In the genomic region with DNA sequence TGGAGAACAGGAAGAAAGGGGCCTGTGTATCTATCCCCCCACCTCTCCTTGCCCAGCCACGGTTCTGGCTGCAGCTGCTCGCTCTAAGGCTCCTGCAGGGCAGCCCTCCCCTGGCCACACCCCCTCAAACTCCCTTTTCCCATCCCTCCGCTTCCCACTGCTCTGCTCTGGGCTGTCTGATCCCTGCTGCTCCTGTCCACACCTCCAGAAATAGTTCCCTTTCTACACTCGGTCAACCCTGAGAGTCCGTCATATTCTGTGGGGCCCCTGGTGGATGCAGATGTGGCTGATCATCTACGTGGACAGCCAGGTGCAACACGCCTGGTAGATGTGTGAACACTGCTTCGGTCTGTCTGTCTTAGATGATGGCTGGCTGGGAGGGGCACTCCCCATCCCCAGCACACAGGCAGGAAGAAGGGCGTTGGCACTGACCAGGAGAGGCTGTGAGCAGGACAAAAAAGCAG, we compare ENCODE assay signal across 12 cellular contexts. TPM values are rescaled to one million over a fixed set of nuclear protein-coding genes. Genes with fewer than 3 reads are reported as not detected.
A peak's percentile ranks its signal among the peaks of the same experiment; 100 is the strongest.
DNase-seq lines count a peak whose midpoint lies in the region; ATAC-seq and TF ChIP-seq lines count a peak whose summit lies in the region.
"Had no signal": no experiment of that assay in that cellular context is flagged by ENCODE, and none has a peak within 500 bp of the region (broad histone marks: within the 10 kb centered on the region; RNA-seq: fewer than 3 reads in every experiment).

No MANE protein-coding gene starts in this region.

- H3K9me3 Mint-ChIP-seq in nephron = no peaks in the 10 kb centered on the region
- H3K9me3 Mint-ChIP-seq in CD4-positive, alpha-beta T cell = no peaks in the 10 kb centered on the region

- H3K27me3 ChIP-seq in heart left ventricle (peaks cover 0 to 9% (median 0%) of the 10 kb centered on the region in 9 donors), breast epithelium (no peaks in the 10 kb centered on the region)
- H3K27me3 ChIP-seq in CD4-positive, alpha-beta T cell (ENCODE audit: control insufficient read depth, insufficient read depth, low read length) = no peaks in the 10 kb centered on the region

- H3K27ac ChIP-seq in heart left ventricle (no peak overlapping the region), breast epithelium (peak overlapping the region; percentile 78 to 94)
- H3K27ac ChIP-seq in CD4-positive, alpha-beta T cell (ENCODE audit: low read depth, low read length) = no peak overlapping the region
- H3K27ac ChIP-seq: spleen had no signal

- peaks cover 37% of the 10 kb centered on the region for H3K4me1 Mint-ChIP-seq in nephron
- peaks cover 9% of the 10 kb centered on the region for H3K4me1 Mint-ChIP-seq in CD4-positive, alpha-beta T cell (ENCODE audit: low read depth)

- WGBS in heart left ventricle, 4 donors = 31 to 44% (median 38%) methylated on average over 8 to 9 of the region's 9 CpGs

- no peaks in the 10 kb centered on the region for H3K36me3 Mint-ChIP-seq in nephron (ENCODE audit: low read depth)
- H3K36me3 Mint-ChIP-seq in CD4-positive, alpha-beta T cell (ENCODE audit: low read depth) = no peaks in the 10 kb centered on the region

- DNase-seq in left cardiac atrium = no peak
- no peak for DNase-seq in heart left ventricle
- DNase-seq in breast epithelium (ENCODE audit: low spot score in 2 of 2) = peak in 1 of 2 donors; percentile 55
- no peak for DNase-seq in HuH-7 (ENCODE audit: low spot score)
- no peak for DNase-seq in CD4-positive, alpha-beta T cell
- DNase-seq in AG08395 (ENCODE audit: low spot score) = no peak
- DNase-seq in SIG-M5 (lab: John Stamatoyannopoulos, UW) = no peak
- DNase-seq: effector memory CD8-positive, alpha-beta T cell; spleen had no signal

- TF ChIP-seq CTCF in heart left ventricle (IDR thresholded peaks at IDR 0.05) (no peak), breast epithelium (IDR thresholded peaks at IDR 0.05) (no peak), nephron (IDR thresholded peaks at IDR 0.05; ENCODE audit: unreplicated experiment in 3 of 3) (no peak)
- TF ChIP-seq CTCF in CD4-positive, alpha-beta T cell (IDR thresholded peaks at IDR 0.05) = no peak

- ATAC-seq in left cardiac atrium (peak; percentile 20 to 66), heart left ventricle (no peak)
- no peak for ATAC-seq in CD4-positive, alpha-beta T cell (ENCODE audit: poor library complexity)
- ATAC-seq: effector memory CD8-positive, alpha-beta T cell had no signal

- CTCF ChIA-PET in CD4-positive, alpha-beta T cell (lab: Charles Lee) = interaction anchor here (0.9 kb wide), 1 partner anchor 101 kb away, joined by 3 read pairs; no protein-coding TSS in a partner anchor

- intact Hi-C loops in left cardiac atrium (cut with DNase I) = loop anchor here in 1 of 2 donors (10.0 kb wide), 1 partner anchor 633 kb away; no protein-coding TSS in a partner anchor
- intact Hi-C loops in heart left ventricle (cut with DNase I) = loop anchor here in 9 of 10 donors (2.0 to 10.0 kb wide), 8 partner anchors 115 to 743 kb away; no protein-coding TSS in a partner anchor
- intact Hi-C loops in breast epithelium (cut with DNase I; ENCODE audit: low total_unique reads) = loop anchor here (10.0 kb wide), 1 partner anchor 107 kb away; no protein-coding TSS in a partner anchor
- intact Hi-C loops in CD4-positive, alpha-beta T cell (cut with DNase I, micrococcal nuclease) = loop anchor here (5.0 to 10.0 kb wide), 5 partner anchors 210 to 743 kb away; a partner anchor contains a TSS

- H3K36me3 ChIP-seq in heart left ventricle = no peaks in the 10 kb centered on the region
- H3K36me3 ChIP-seq in breast epithelium = no peaks in the 10 kb centered on the region
- H3K36me3 ChIP-seq: spleen had no signal

- TF ChIP-seq POLR2A in heart left ventricle (IDR thresholded peaks at IDR 0.05) (no peak), breast epithelium (IDR thresholded peaks at IDR 0.05) (no peak)

- POLR2A ChIA-PET in CD4-positive, alpha-beta T cell (lab: Charles Lee) = no interaction called here

- peak overlapping the region; percentile 76 to 95 (median 89) for H3K27ac Mint-ChIP-seq in nephron
- H3K27ac Mint-ChIP-seq in CD4-positive, alpha-beta T cell = no peak overlapping the region
- H3K27ac Mint-ChIP-seq: activated CD8-positive, alpha-beta T cell treated with anti-CD3 and anti-CD28 coated beads for 36 hours had no signal

- peaks cover 9% of the 10 kb centered on the region for H3K27me3 Mint-ChIP-seq in nephron (ENCODE audit: low read depth)
- peaks cover 9% of the 10 kb centered on the region for H3K27me3 Mint-ChIP-seq in CD4-positive, alpha-beta T cell

- H3K4me3 ChIP-seq in heart left ventricle (no peak overlapping the region), breast epithelium (peak overlapping the region in 2 of 3 donors; percentile 40 to 60)
- H3K4me3 ChIP-seq: spleen had no signal

- H3K9me3 ChIP-seq in heart left ventricle (peaks cover 0 to 10% (median 1%) of the 10 kb centered on the region in 12 donors), breast epithelium (no peaks in the 10 kb centered on the region)
- H3K9me3 ChIP-seq in CD4-positive, alpha-beta T cell (ENCODE audit: control insufficient read depth, low read length) = no peaks in the 10 kb centered on the region

- H3K4me3 Mint-ChIP-seq in nephron = no peak overlapping the region
- H3K4me3 Mint-ChIP-seq in CD4-positive, alpha-beta T cell = no peak overlapping the region
- H3K4me3 Mint-ChIP-seq: activated CD8-positive, alpha-beta T cell treated with anti-CD3 and anti-CD28 coated beads for 36 hours had no signal

- H3K4me1 ChIP-seq in heart left ventricle (peaks cover 0 to 20% (median 10%) of the 10 kb centered on the region in 12 donors), breast epithelium (peaks cover 12% of the 10 kb centered on the region in 2 donors)

RNA-seq across cellular contexts. Expression of a gene that starts 19.3 kb away (rescaled TPM):
- total RNA-seq in left cardiac atrium (10 to 100 TPM; 13.7 to 21.0 TPM), heart left ventricle (100 to 1,000 TPM in 1 of 9 donors, under 1 TPM in 8; 0.40 to 163 (median 0.75) TPM), breast epithelium (1,000 to 10,000 TPM in 1 of 3 donors, 100 to 1,000 TPM in 1, 1 to 10 TPM in 1; 6.7 to 1,011 (median 375) TPM)
- polyA plus RNA-seq in heart left ventricle = 1 to 10 TPM; 1.6 to 2.1 TPM
- not detected for total RNA-seq in CD4-positive, alpha-beta T cell
- total RNA-seq: activated CD8-positive, alpha-beta T cell treated with anti-CD3 and anti-CD28 coated beads for 36 hours had no signal

RNA-seq across cellular contexts. Expression of a gene that starts 24.4 kb away (rescaled TPM):
- total RNA-seq in left cardiac atrium (not detected), heart left ventricle (not detected), breast epithelium (under 1 TPM in 1 of 3 donors, not detected in 2; 0.44 TPM)
- polyA plus RNA-seq in heart left ventricle = not detected
- not detected for total RNA-seq in CD4-positive, alpha-beta T cell
- total RNA-seq: activated CD8-positive, alpha-beta T cell treated with anti-CD3 and anti-CD28 coated beads for 36 hours; M059J; spleen had no signal
- polyA plus RNA-seq: spleen had no signal

RNA-seq across cellular contexts. Expression of a gene that starts 28.7 kb away (rescaled TPM):
- total RNA-seq in left cardiac atrium (under 1 TPM; 0.24 to 0.37 TPM), heart left ventricle (under 1 TPM in 1 of 9 donors, not detected in 8; 0.36 TPM), breast epithelium (1,000 to 10,000 TPM in 1 of 3 donors, 100 to 1,000 TPM in 1, under 1 TPM in 1; 0.80 to 2,244 (median 331) TPM)
- polyA plus RNA-seq in heart left ventricle = under 1 TPM in 1 of 2 donors, not detected in 1; 0.14 TPM
- total RNA-seq in CD4-positive, alpha-beta T cell = not detected
- total RNA-seq: activated CD8-positive, alpha-beta T cell treated with anti-CD3 and anti-CD28 coated beads for 36 hours; spleen had no signal

RNA-seq across cellular contexts. Expression of a gene that starts 39.3 kb away (rescaled TPM):
- under 1 TPM; 0.41 to 0.58 TPM for total RNA-seq in left cardiac atrium
- total RNA-seq in heart left ventricle = under 1 TPM in 2 of 9 donors, not detected in 7; 0.23 to 0.38 TPM
- not detected for polyA plus RNA-seq in heart left ventricle
- 100 to 1,000 TPM in 2 of 3 donors, under 1 TPM in 1; 0.80 to 692 (median 388) TPM for total RNA-seq in breast epithelium
- not detected for total RNA-seq in CD4-positive, alpha-beta T cell
- total RNA-seq: activated CD8-positive, alpha-beta T cell treated with anti-CD3 and anti-CD28 coated beads for 36 hours had no signal

RNA-seq across cellular contexts. Expression of a gene that starts 42.0 kb away (rescaled TPM):
- total RNA-seq in left cardiac atrium (not detected), heart left ventricle (under 1 TPM in 1 of 9 donors, not detected in 8; 0.31 TPM), breast epithelium (1 to 10 TPM in 1 of 3 donors, not detected in 2; 1.6 TPM)
- 1 to 10 TPM in 1 of 2 donors, not detected in 1; 4.1 TPM for polyA plus RNA-seq in heart left ventricle
- not detected for total RNA-seq in CD4-positive, alpha-beta T cell
- total RNA-seq: activated CD8-positive, alpha-beta T cell treated with anti-CD3 and anti-CD28 coated beads for 36 hours; spleen had no signal

Comparison
In these comparisons a context has a peak if more than half of its experiments do, and no peak if none do; other contexts are left out.
1. ATAC-seq: peak in left cardiac atrium (2 of 2); none in heart left ventricle (0 of 4) and CD4-positive, alpha-beta T cell (single experiment).
2. H3K27ac ChIP-seq: peak in breast epithelium (2 of 2); none in heart left ventricle (0 of 12) and CD4-positive, alpha-beta T cell (single experiment).
3. H3K4me3 ChIP-seq: peak in breast epithelium (2 of 3); none in heart left ventricle (0 of 12).